ENCODE assay signal across 8 cellular contexts in the genomic region with DNA sequence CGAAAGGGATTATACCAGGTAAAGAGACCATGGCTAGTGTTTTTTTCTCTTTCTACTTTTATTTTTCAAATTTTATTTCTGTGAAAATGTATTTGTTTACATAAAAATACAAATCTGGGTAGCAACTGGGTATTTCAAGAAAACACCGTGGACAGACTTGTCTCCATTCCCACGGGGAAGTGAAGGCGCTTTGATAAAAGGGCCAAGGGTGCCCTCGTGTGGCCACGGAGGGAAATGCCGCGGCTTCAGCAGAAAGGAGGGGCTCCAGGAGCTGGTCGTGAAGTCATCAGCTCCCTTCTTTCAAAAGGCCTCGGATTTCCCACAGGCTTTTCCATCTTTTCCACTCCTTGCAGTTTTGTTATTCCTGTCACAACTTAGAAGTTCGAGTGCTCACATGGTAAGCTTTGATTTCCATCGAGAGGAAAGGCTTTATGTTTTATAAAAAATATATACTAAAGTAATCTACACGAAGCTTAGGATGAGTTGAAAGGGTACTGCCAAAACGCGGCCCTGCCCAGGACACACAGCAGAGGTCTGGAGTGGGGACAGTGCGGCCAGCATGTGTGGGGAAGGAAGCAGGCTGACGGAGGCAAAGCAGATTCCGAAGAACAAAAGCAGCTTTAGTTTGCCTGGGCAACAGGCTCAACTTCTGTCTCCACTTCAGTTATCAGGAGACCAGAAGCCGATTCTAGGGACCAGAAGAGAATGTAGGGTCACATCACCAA. TPM values are rescaled to one million over a fixed set of nuclear protein-coding genes. Genes with fewer than 3 reads are reported as not detected.
DNase-seq lines count a peak whose midpoint lies in the region; ATAC-seq and TF ChIP-seq lines count a peak whose summit lies in the region.

No MANE protein-coding gene starts in this region.

- no peak overlapping the region for H3K9ac ChIP-seq in rectal smooth muscle tissue (ENCODE audit: low read length)

- ATAC-seq in T-helper 17 cell, result peak; percentile 89
- peak; percentile 53 to 86 (median 80) for ATAC-seq in heart right ventricle
- no peak for ATAC-seq in HG03565 (IDR thresholded peaks at IDR 0.05; ENCODE audit: unreplicated experiment)
- ATAC-seq in HG03159 (IDR thresholded peaks at IDR 0.05; ENCODE audit: unreplicated experiment), result no peak

- DNase-seq in GM04504 (ENCODE audit: low read depth) (peak; percentile 80), NCI-H1048 (lab: John Stamatoyannopoulos, UW) (peak; percentile 11), T-helper 17 cell (peak; percentile 76 to 84 (median 79)), amniotic epithelial cell (ENCODE audit: low read depth) (peak; percentile 80), heart right ventricle (peak; percentile 90 to 91)

- intact Hi-C loops in heart right ventricle (cut with DNase I), result loop anchor here in 8 of 10 donors (1.0 to 10.0 kb wide), 4 partner anchors 33 to 179 kb away; partner anchors contain the start of gene PAFAH1B1 (in 1 of the 8)

- no peaks in the 10 kb centered on the region for H3K27me3 Mint-ChIP-seq in T-helper 17 cell

- H3K9me3 ChIP-seq in T-helper 17 cell (ENCODE audit: control insufficient read depth, low read length, poor library complexity, severe bottlenecking), result no peaks in the 10 kb centered on the region
- no peaks in the 10 kb centered on the region for H3K9me3 ChIP-seq in heart right ventricle

- H3K4me3 Mint-ChIP-seq in T-helper 17 cell, result no peak overlapping the region

- H3K4me1 ChIP-seq in heart right ventricle, result peaks cover 3 to 46% (median 28%) of the 10 kb centered on the region in 9 donors
- peaks cover 7% of the 10 kb centered on the region for H3K4me1 ChIP-seq in rectal smooth muscle tissue (ENCODE audit: control insufficient read depth, insufficient read depth, low read length)

- peak overlapping the region; percentile 51 for H3K27ac Mint-ChIP-seq in T-helper 17 cell

- peak; percentile 95 to 99 (median 98) for TF ChIP-seq CTCF in heart right ventricle (IDR thresholded peaks at IDR 0.05)

- H3K36me3 Mint-ChIP-seq in T-helper 17 cell (ENCODE audit: low read depth), result no peaks in the 10 kb centered on the region

- 25 to 29% methylated on average over 19 of the region's 19 CpGs for WGBS in heart right ventricle, 2 donors

- peak overlapping the region in 3 of 10 donors; percentile 9 to 10 (median 9) for H3K27ac ChIP-seq in heart right ventricle
- H3K27ac ChIP-seq in rectal smooth muscle tissue (ENCODE audit: low read depth, low read length), result peak overlapping the region; percentile 10

- no peaks in the 10 kb centered on the region for H3K4me1 Mint-ChIP-seq in T-helper 17 cell

- no peak overlapping the region for H3K4me3 ChIP-seq in heart right ventricle
- no peak overlapping the region for H3K4me3 ChIP-seq in rectal smooth muscle tissue (ENCODE audit: low read length)

- H3K27me3 ChIP-seq in heart right ventricle (no peaks in the 10 kb centered on the region), rectal smooth muscle tissue (ENCODE audit: control insufficient read depth, insufficient read depth, low read length) (no peaks in the 10 kb centered on the region)

- H3K36me3 ChIP-seq in heart right ventricle (peaks cover 0 to 49% (median 0%) of the 10 kb centered on the region in 9 donors), rectal smooth muscle tissue (ENCODE audit: control insufficient read depth, insufficient read depth, low read length) (peaks cover 10% of the 10 kb centered on the region)

RNA-seq across cellular contexts. Expression of gene MNT, which starts 15.3 kb away (rescaled TPM):
- total RNA-seq in T-helper 17 cell (100 to 1,000 TPM in 1 of 2 donors, 10 to 100 TPM in 1; 92.9 to 110 TPM), heart right ventricle (10 to 100 TPM in 6 of 10 donors, 1 to 10 TPM in 4; 6.9 to 14.1 (median 11.0) TPM)
- 10 to 100 TPM in 1 of 2 donors, 1 to 10 TPM in 1; 5.0 to 11.6 TPM for polyA plus RNA-seq in heart right ventricle

Comparison
In these comparisons a context has a peak if more than half of its experiments do, and no peak if none do; other contexts are left out.
1. DNase-seq: peak in every context shown above with its lines; median percentile 90 in heart right ventricle; 80 in GM04504; 80 in amniotic epithelial cell; 79 in T-helper 17 cell; 11 in NCI-H1048.
2. ATAC-seq: peak in T-helper 17 cell (single experiment) and heart right ventricle (8 of 8); none in HG03565 (single experiment) and HG03159 (single experiment).
3. RNA of gene MNT, which starts 15.3 kb away (total RNA-seq): 92.9 to 110 TPM in T-helper 17 cell; 6.9 to 14.1 TPM in heart right ventricle; every median in the first group is over 4 times any median in the second.